ENCODE assay signal across 25 cellular contexts in the genomic region with DNA sequence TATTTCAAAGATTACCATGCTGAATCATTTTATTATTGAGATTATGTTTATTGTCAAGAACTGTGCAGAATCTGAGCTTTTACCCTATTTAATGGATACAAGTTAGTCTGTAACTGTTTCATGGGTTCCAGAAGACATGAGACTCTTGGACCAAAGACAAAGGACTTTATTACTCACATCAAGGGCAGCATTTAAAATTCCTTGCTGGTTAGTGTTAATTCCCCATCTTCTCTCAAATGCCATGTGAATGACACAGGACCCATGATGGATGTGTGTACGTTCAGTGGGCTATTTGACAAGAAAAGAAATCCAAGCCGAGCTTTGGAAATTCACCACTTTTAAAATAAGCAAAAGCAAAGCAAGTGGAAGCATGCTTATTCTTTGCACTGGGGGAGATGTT.
"Had no signal": no experiment of that assay in that cellular context is flagged by ENCODE, and none has a peak within 500 bp of the region (broad histone marks: within the 10 kb centered on the region; RNA-seq: fewer than 3 reads in every experiment).

No MANE protein-coding gene starts in this region.

- H3K27ac ChIP-seq: brain microvascular endothelial cell, coronary artery, epithelial cell of prostate, heart left ventricle, VCaP had no signal

- H3K27me3 ChIP-seq: brain microvascular endothelial cell, heart left ventricle had no signal

- DNase-seq: activated CD4-positive, alpha-beta T cell treated with anti-CD3 and anti-CD28 coated beads for 1 hour; activated CD4-positive, alpha-beta T cell treated with anti-CD3 and anti-CD28 coated beads for 48 hours; activated CD4-positive, alpha-beta T cell treated with anti-CD3 and anti-CD28 coated beads, Interleukin-2, amount 50 U/mL, for 1 hour; activated CD4-positive, alpha-beta T cell treated with anti-CD3 and anti-CD28 coated beads, Interleukin-2, amount 50 U/mL, for 48 hours; activated CD8-positive, alpha-beta memory T cell treated with anti-CD3 and anti-CD28 coated beads for 24 hours; activated CD8-positive, alpha-beta T cell treated with anti-CD3 and anti-CD28 coated beads for 36 hours; activated effector memory CD4-positive, alpha-beta T cell treated with Interleukin-2 at 50 U/mL for 16 hours; activated gamma-delta T cell treated with Interleukin-2 at 50 U/mL for 16 hours; activated naive CD4-positive, alpha-beta T cell treated with anti-CD3 and anti-CD28 coated beads, Interleukin-2, amount 50 U/mL, for 16 hours; activated naive CD4-positive, alpha-beta T cell treated with Interleukin-2 at 50 U/mL for 16 hours; activated T-cell treated with anti-CD3 and anti-CD28 coated beads, Interleukin-2, amount 50 U/mL, for 4 hours; amniotic stem cell; anterior cingulate cortex; brain microvascular endothelial cell; effector CD8-positive, alpha-beta T cell; foreskin fibroblast; glutamatergic neuron; heart left ventricle; T-helper 2 cell had no signal

- H3K36me3 ChIP-seq: brain microvascular endothelial cell, heart left ventricle had no signal

- ATAC-seq: activated CD8-positive, alpha-beta T cell treated with anti-CD3 and anti-CD28 coated beads for 36 hours; activated T-cell treated with anti-CD3 and anti-CD28 coated beads, Interleukin-2, amount 50 U/mL, for 4 hours; activated T-helper 17 cell treated with anti-CD3 and anti-CD28 coated beads, Interleukin-2, amount 50 U/mL, for 72 hours; esophagus mucosa; heart left ventricle; WTC11 had no signal

- H3K4me1 ChIP-seq: heart left ventricle had no signal

- H3K4me3 ChIP-seq: coronary artery, heart left ventricle had no signal
